In genomic region chr7:18626717-18627116, GRCh38 we compare ENCODE assay signal across 32 cellular contexts.
A peak's percentile ranks its signal among the peaks of the same experiment; 100 is the strongest.
DNase-seq lines count a peak whose midpoint lies in the region; ATAC-seq, FAIRE-seq and TF ChIP-seq lines count a peak whose summit lies in the region.
"Had no signal": no experiment of that assay in that cellular context is flagged by ENCODE, and none has a peak within 500 bp of the region (broad histone marks: within the 10 kb centered on the region; RNA-seq: fewer than 3 reads in every experiment).

No MANE protein-coding gene starts in this region.

- H3K36me3 Mint-ChIP-seq in GM23338 (ENCODE audit: low read depth) (no peaks in the 10 kb centered on the region), astrocyte (ENCODE audit: low read depth, unreplicated experiment) (peaks cover 7% of the 10 kb centered on the region), Caco-2 (ENCODE audit: insufficient read depth, unreplicated experiment) (no peaks in the 10 kb centered on the region), immature natural killer cell (peaks cover 0 to 23% (median 19%) of the 10 kb centered on the region in 3 donors)
- H3K36me3 Mint-ChIP-seq: CD8-positive, alpha-beta memory T cell had no signal

- no peaks in the 10 kb centered on the region for H3K27me3 ChIP-seq in GM23338 (ENCODE audit: insufficient read depth)
- H3K27me3 ChIP-seq in astrocyte (ENCODE audit: insufficient read depth, low read length) = no peaks in the 10 kb centered on the region
- H3K27me3 ChIP-seq in Caco-2 (replicated peaks; ENCODE audit: control insufficient read depth, insufficient read depth, low read length) = no peaks in the 10 kb centered on the region
- H3K27me3 ChIP-seq: BE2C, SJSA1 had no signal

- H3F3A ChIP-seq in GM23338 (replicated peaks; ENCODE audit: low read depth) = no peaks in the 10 kb centered on the region

- H3K4me3 Mint-ChIP-seq in GM23338 (no peak overlapping the region), astrocyte (ENCODE audit: unreplicated experiment) (no peak overlapping the region), Caco-2 (ENCODE audit: unreplicated experiment) (no peak overlapping the region), immature natural killer cell (no peak overlapping the region)
- H3K4me3 Mint-ChIP-seq: CD14-positive monocyte; CD8-positive, alpha-beta memory T cell had no signal

- ATAC-seq in A549 (no peak), GM23338 (no peak)
- ATAC-seq: GM12878, HCT116 had no signal

- H3K79me2 ChIP-seq in GM23338 (replicated peaks; ENCODE audit: insufficient read depth) (no peaks in the 10 kb centered on the region), astrocyte (ENCODE audit: insufficient read depth, low read length) (no peaks in the 10 kb centered on the region)

- TF ChIP-seq EP300 in A549 (IDR thresholded peaks at IDR 0.05) = no peak

- CTCF ChIA-PET in A549 (lab: Yijun Ruan, JAX) (interaction anchor here (1.2 to 1.6 kb wide), 2 partner anchors 12 to 16 kb away, joined by 3 to 5 read pairs; no protein-coding TSS in a partner anchor), Caco-2 (lab: Charles Lee) (no interaction called here)

- peak; percentile 7 for FAIRE-seq in A549 (lab: Jason Lieb, UNC)
- FAIRE-seq in astrocyte (lab: Jason Lieb, UNC) = no peak
- FAIRE-seq in HTR-8/SVneo (lab: Jason Lieb, UNC) = no peak
- FAIRE-seq: GM12878, H1 had no signal

- DNase-seq in A549 (ENCODE audit: low read depth in 1 of 2, low spot score in 1 of 2) (no peak), GM23338 (ENCODE audit: low spot score) (no peak), astrocyte (ENCODE audit: low read depth) (no peak), fibroblast of the aortic adventitia (ENCODE audit: low read depth) (peak; percentile 12), Caco-2 (no peak), HTR-8/SVneo (ENCODE audit: insufficient read length, low spot score) (no peak), cerebellar nuclear complex (lab: John Stamatoyannopoulos, UW) (no peak), immature natural killer cell (no peak)
- DNase-seq: BE2C; Calu3; CD8-positive, alpha-beta memory T cell; DMS79; EL; GDM1; MV-4-11; NCI-H1105; NCI-H1436 treated with DMSO at 0.1 percent for 48 hours; NCI-H187 treated with DMSO at 0.1 percent for 48 hours; NCI-H2171 treated with DMSO at 0.1 percent for 48 hours; NCI-H345; NCI-H524; NCI-H748 treated with DMSO at 0.1 percent for 48 hours; NK-92 treated with Interleukin-12 subunit alpha and Interleukin-12 subunit beta, amount 100 ng/mL, for 24 hours; Right ventricle myocardium superior; RPMI8226; T-helper 1 cell had no signal

- POLR2A ChIA-PET in A549 (lab: Yijun Ruan, JAX) (no interaction called here), Caco-2 (lab: Charles Lee) (no interaction called here)

- no peaks in the 10 kb centered on the region for H3K9me3 ChIP-seq in A549
- no peaks in the 10 kb centered on the region for H3K9me3 ChIP-seq in astrocyte (ENCODE audit: insufficient read depth, low read depth, low read length)
- no peaks in the 10 kb centered on the region for H3K9me3 ChIP-seq in Caco-2
- H3K9me3 ChIP-seq: BE2C, SJSA1 had no signal

- H3K27ac ChIP-seq in A549 = no peak overlapping the region
- H3K27ac ChIP-seq in GM23338 (ENCODE audit: low read depth) = no peak overlapping the region
- no peak overlapping the region for H3K27ac ChIP-seq in astrocyte (ENCODE audit: low read depth, low read length)
- H3K27ac ChIP-seq: HL-60, SJSA1 had no signal

- no peak overlapping the region for H3K4me3 ChIP-seq in A549
- no peak overlapping the region for H3K4me3 ChIP-seq in GM23338
- H3K4me3 ChIP-seq in astrocyte (ENCODE audit: insufficient read depth, low read depth, low read length) = no peak overlapping the region
- no peak overlapping the region for H3K4me3 ChIP-seq in fibroblast of the aortic adventitia (ENCODE audit: low read depth, low read length)
- H3K4me3 ChIP-seq in Caco-2 (ENCODE audit: low read depth, low read length) = no peak overlapping the region
- H3K4me3 ChIP-seq: GM12878, SJSA1 had no signal

- H3K4me1 Mint-ChIP-seq in GM23338 = peaks cover 5% of the 10 kb centered on the region; the same call in 1 of the 3 replicates
- peaks cover 7% of the 10 kb centered on the region for H3K4me1 Mint-ChIP-seq in astrocyte (ENCODE audit: low read depth, unreplicated experiment)
- no peaks in the 10 kb centered on the region for H3K4me1 Mint-ChIP-seq in Caco-2 (ENCODE audit: low read depth, unreplicated experiment)
- H3K4me1 Mint-ChIP-seq in immature natural killer cell = no peaks in the 10 kb centered on the region
- H3K4me1 Mint-ChIP-seq: CD14-positive monocyte; CD8-positive, alpha-beta memory T cell had no signal

- no peak for TF ChIP-seq POLR2A in A549 (IDR thresholded peaks at IDR 0.05; ENCODE audit: low read length)

- H3K36me3 ChIP-seq in GM23338 (ENCODE audit: insufficient read depth) (no peaks in the 10 kb centered on the region), astrocyte (ENCODE audit: insufficient read depth, low read length) (peaks cover 2% of the 10 kb centered on the region), Caco-2 (ENCODE audit: control insufficient read depth, insufficient read depth, low read length) (no peaks in the 10 kb centered on the region)

- TF ChIP-seq CTCF in A549 (IDR thresholded peaks at IDR 0.05) = no peak
- no peak for TF ChIP-seq CTCF in GM23338 (conservative IDR thresholded peaks at IDR 0.05; ENCODE audit: low read depth in 2 of 2)
- TF ChIP-seq CTCF in astrocyte (IDR thresholded peaks at IDR 0.05; ENCODE audit: insufficient read depth, low read depth, low read length) = no peak
- TF ChIP-seq CTCF in fibroblast of the aortic adventitia (IDR thresholded peaks at IDR 0.05; ENCODE audit: insufficient read depth, low read length) = no peak
- no peak for TF ChIP-seq CTCF in Caco-2 (IDR thresholded peaks at IDR 0.05; ENCODE audit: insufficient read depth in 1 of 2, low read depth in 1 of 2, low read length in 1 of 2, severe bottlenecking in 1 of 2, unreplicated experiment in 1 of 2)

- no peak for TF ChIP-seq RAD21 in A549 (conservative IDR thresholded peaks at IDR 0.05 in 1 of 2, IDR thresholded peaks at IDR 0.05 in 1 of 2)

- H3K9me2 ChIP-seq in GM23338 (ENCODE audit: insufficient read depth) = no peaks in the 10 kb centered on the region

- H3K27me3 Mint-ChIP-seq in GM23338 (ENCODE audit: insufficient read depth, low read depth, poor library complexity) (no peaks in the 10 kb centered on the region), astrocyte (ENCODE audit: low read depth, unreplicated experiment) (no peaks in the 10 kb centered on the region), Caco-2 (ENCODE audit: insufficient read depth, unreplicated experiment) (no peaks in the 10 kb centered on the region), immature natural killer cell (ENCODE audit: low read depth in 3 of 3) (peaks cover 0 to 1% (median 0%) of the 10 kb centered on the region in 3 donors)
- H3K27me3 Mint-ChIP-seq: CD8-positive, alpha-beta memory T cell had no signal

- H4K20me1 ChIP-seq in GM23338 (replicated peaks; ENCODE audit: insufficient read depth) (no peaks in the 10 kb centered on the region), astrocyte (ENCODE audit: insufficient read depth, low read length) (no peaks in the 10 kb centered on the region)

- H3K9ac ChIP-seq in astrocyte (ENCODE audit: low read length) = no peak overlapping the region

- H2AFZ ChIP-seq in GM23338 (no peak overlapping the region), astrocyte (ENCODE audit: low read depth, low read length) (no peak overlapping the region)

- no TSS peak for BruUV-seq in Caco-2 (replicated peaks; lab: Mats Ljungman, UMichigan)

- H3K4me2 ChIP-seq in A549 = no peak overlapping the region
- no peak overlapping the region for H3K4me2 ChIP-seq in GM23338
- no peak overlapping the region for H3K4me2 ChIP-seq in astrocyte (ENCODE audit: low read length)

- H3K27ac Mint-ChIP-seq in GM23338 (peak overlapping the region; percentile 25; the same call in 1 of the 2 replicates), astrocyte (ENCODE audit: unreplicated experiment) (peak overlapping the region; percentile 22), Caco-2 (ENCODE audit: unreplicated experiment) (no peak overlapping the region), immature natural killer cell (peak overlapping the region in 1 of 6 donors; percentile 5)
- H3K27ac Mint-ChIP-seq: CD8-positive, alpha-beta memory T cell had no signal

- intact Hi-C loops in Caco-2 (cut with micrococcal nuclease; ENCODE audit: unreplicated experiment) = no loop called here

- no peaks in the 10 kb centered on the region for H3K4me1 ChIP-seq in A549
- peaks cover 12% of the 10 kb centered on the region; the same call in 1 of the 2 replicates for H3K4me1 ChIP-seq in GM23338 (ENCODE audit: insufficient read depth)
- no peaks in the 10 kb centered on the region for H3K4me1 ChIP-seq in astrocyte (ENCODE audit: insufficient read depth, low read length)
- no peaks in the 10 kb centered on the region for H3K4me1 ChIP-seq in Caco-2
- H3K4me1 ChIP-seq: SJSA1 had no signal

- H3K9me3 Mint-ChIP-seq in GM23338 (no peaks in the 10 kb centered on the region), astrocyte (ENCODE audit: unreplicated experiment) (no peaks in the 10 kb centered on the region), Caco-2 (ENCODE audit: unreplicated experiment) (no peaks in the 10 kb centered on the region), immature natural killer cell (no peaks in the 10 kb centered on the region)
- H3K9me3 Mint-ChIP-seq: CD14-positive monocyte; CD8-positive, alpha-beta memory T cell had no signal

TF ChIP-seq in A549, 52 proteins besides CTCF, POLR2A, EP300 and RAD21:
- TF ChIP-seq MAZ (IDR thresholded peaks at IDR 0.05; ENCODE audit: borderline replicate concordance, low read depth, low read length) (no peak), RFX5 (IDR thresholded peaks at IDR 0.05) (no peak), PHF8 (IDR thresholded peaks at IDR 0.05; ENCODE audit: borderline replicate concordance, low read depth) (no peak), ZSCAN20 (CRISPR knock-in tag; IDR thresholded peaks at IDR 0.05) (no peak), EHMT2 (IDR thresholded peaks at IDR 0.05; ENCODE audit: low read depth) (no peak), HDAC2 (IDR thresholded peaks at IDR 0.05) (no peak), CBX2 (IDR thresholded peaks at IDR 0.05; ENCODE audit: borderline replicate concordance, low read depth) (no peak), KDM5A (IDR thresholded peaks at IDR 0.05) (no peak), FOSB (CRISPR knock-in tag; IDR thresholded peaks at IDR 0.05) (no peak)
TF ChIP-seq in A549: peak in this region for 0.

TF ChIP-seq in GM23338, 12 proteins besides CTCF, POLR2A, EP300 and RAD21:
- TF ChIP-seq NANOG (IDR thresholded peaks at IDR 0.05; ENCODE audit: borderline replicate concordance) = no peak
- no peak for TF ChIP-seq EZH2 (IDR thresholded peaks at IDR 0.05; ENCODE audit: low read depth, unreplicated experiment)
- TF ChIP-seq EZH2phosphoT487 (IDR thresholded peaks at IDR 0.05; ENCODE audit: unreplicated experiment) = no peak
- no peak for TF ChIP-seq ZNF331 (CRISPR knock-in tag; IDR thresholded peaks at IDR 0.05; ENCODE audit: low read depth)
- TF ChIP-seq JUNB (IDR thresholded peaks at IDR 0.05; ENCODE audit: unreplicated experiment) = no peak
- TF ChIP-seq CREB1 (CRISPR knock-in tag; IDR thresholded peaks at IDR 0.05; ENCODE audit: low read depth) = no peak
